Comparison of ENCODE assay signal across 26 cellular contexts in the genomic region with DNA sequence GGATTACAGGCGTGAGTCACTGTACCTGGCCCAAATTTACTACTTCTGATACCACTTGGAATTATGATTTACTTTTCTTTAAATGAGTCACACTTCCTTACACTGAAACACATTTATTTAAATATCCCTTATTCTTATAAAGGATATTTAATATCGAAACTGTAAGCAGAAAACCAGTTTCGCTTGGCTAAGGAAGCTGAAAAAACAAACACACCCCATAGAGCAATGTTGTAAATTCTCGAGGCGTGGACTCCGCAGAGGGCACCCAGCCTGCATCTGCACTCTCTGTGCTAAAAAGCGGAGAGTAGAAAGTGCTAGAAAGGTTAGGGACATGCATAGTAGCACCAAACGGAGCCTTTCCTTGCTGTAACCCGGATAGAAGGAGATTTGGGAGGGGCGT.
DNase-seq lines count a peak whose midpoint lies in the region; ATAC-seq, FAIRE-seq and TF ChIP-seq lines count a peak whose summit lies in the region.
"Had no signal": no experiment of that assay in that cellular context is flagged by ENCODE, and none has a peak within 500 bp of the region (broad histone marks: within the 10 kb centered on the region; RNA-seq: fewer than 3 reads in every experiment).

No MANE protein-coding gene starts in this region.

- POLR2A ChIA-PET in activated B cell treated with CpG ODN at 0.5 μM for 24 hours (lab: Charles Lee) = interaction anchor here (0.7 kb wide), 1 partner anchor 11 kb away, joined by 3 read pairs; no protein-coding TSS in a partner anchor

- CTCF ChIA-PET in activated B cell treated with CpG ODN at 0.5 μM for 24 hours (lab: Charles Lee) = no interaction called here

- H3K9me3 Mint-ChIP-seq in activated B cell treated with CpG ODN at 0.5 μM for 24 hours = no peaks in the 10 kb centered on the region
- H3K9me3 Mint-ChIP-seq: activated T-cell treated with anti-CD3 and anti-CD28 coated beads, Interleukin-2, amount 50 U/mL, for 4 hours; CD4-positive, CD25-positive, alpha-beta regulatory T cell; mesothelial cell of epicardium; nephron progenitor cell had no signal

- peak overlapping the region; percentile 70 for H3K27ac Mint-ChIP-seq in activated B cell treated with CpG ODN at 0.5 μM for 24 hours
- H3K27ac Mint-ChIP-seq: CD4-positive, CD25-positive, alpha-beta regulatory T cell; mesothelial cell of epicardium; nephron progenitor cell had no signal

- H3K4me1 Mint-ChIP-seq in activated B cell treated with CpG ODN at 0.5 μM for 24 hours = peaks cover 20% of the 10 kb centered on the region
- H3K4me1 Mint-ChIP-seq: CD4-positive, CD25-positive, alpha-beta regulatory T cell; mesothelial cell of epicardium had no signal

- intact Hi-C loops in activated B cell treated with CpG ODN at 0.5 μM for 24 hours (cut with micrococcal nuclease) (loop anchor here (10.0 kb wide), 1 partner anchor 467 kb away; no protein-coding TSS in a partner anchor), dorsolateral prefrontal cortex (cut with DNase I) (no loop called here)

- H3K4me3 ChIP-seq in fibroblast of the aortic adventitia (ENCODE audit: low read depth, low read length) (no peak overlapping the region), dorsolateral prefrontal cortex (no peak overlapping the region)
- H3K4me3 ChIP-seq: SJCRH30, suprapubic skin had no signal

- ATAC-seq in activated B cell treated with CpG ODN at 0.5 μM for 24 hours (ENCODE audit: low read depth) (peak; percentile 89), SK-N-SH treated with all-trans-retinoic acid at 6 μM for 48 hours (no peak), GM21529 (IDR thresholded peaks at IDR 0.05; ENCODE audit: unreplicated experiment) (no peak)
- ATAC-seq: activated T-cell treated with anti-CD3 and anti-CD28 coated beads, Interleukin-2, amount 50 U/mL, for 4 hours; HCT116; left cardiac atrium had no signal

- FAIRE-seq in GM18507 (lab: Jason Lieb, UNC) = peak; percentile 42

- no peaks in the 10 kb centered on the region for H3K27me3 Mint-ChIP-seq in activated B cell treated with CpG ODN at 0.5 μM for 24 hours
- H3K27me3 Mint-ChIP-seq: CD4-positive, CD25-positive, alpha-beta regulatory T cell had no signal

- no peaks in the 10 kb centered on the region for H3K27me3 ChIP-seq in dorsolateral prefrontal cortex
- H3K27me3 ChIP-seq: SJCRH30, suprapubic skin had no signal

- DNase-seq in GM18507 (ENCODE audit: extremely low spot score, insufficient read length, low read depth) = no peak
- no peak for DNase-seq in activated B cell treated with CpG ODN at 0.5 μM for 24 hours
- DNase-seq in fibroblast of the aortic adventitia (ENCODE audit: low read depth) = peak; percentile 49
- peak; percentile 23 for DNase-seq in renal cortical epithelial cell (ENCODE audit: low read depth)
- DNase-seq in NCI-H1694 treated with DMSO at 0.1 percent for 48 hours (lab: John Stamatoyannopoulos, UW) = no peak
- DNase-seq in dorsolateral prefrontal cortex = no peak
- DNase-seq: activated CD8-positive, alpha-beta memory T cell treated with anti-CD3 and anti-CD28 coated beads for 24 hours; activated naive CD4-positive, alpha-beta T cell treated with Interleukin-2 at 50 U/mL for 16 hours; activated T-cell treated with anti-CD3 and anti-CD28 coated beads, Interleukin-2, amount 50 U/mL, for 4 hours; amniotic stem cell; CD4-positive, CD25-positive, alpha-beta regulatory T cell; erythroblast; GF-D8; left cardiac atrium; NCI-H1048; NCI-H2029; NCI-H2227 treated with DMSO at 0.1 percent for 48 hours; nephron progenitor cell; SJCRH30; T-helper 1 cell had no signal

- TF ChIP-seq CTCF in activated B cell treated with CpG ODN at 0.5 μM for 24 hours (IDR thresholded peaks at IDR 0.05) = no peak
- no peak for TF ChIP-seq CTCF in fibroblast of the aortic adventitia (IDR thresholded peaks at IDR 0.05; ENCODE audit: insufficient read depth, low read length)
- no peak for TF ChIP-seq CTCF in dorsolateral prefrontal cortex (IDR thresholded peaks at IDR 0.05 in 54 of 56, conservative IDR thresholded peaks at IDR 0.05 in 2 of 56; ENCODE audit: low read depth in 1 of 56, partially characterized antibody in 56 of 56)

- no peaks in the 10 kb centered on the region for H3K36me3 Mint-ChIP-seq in activated B cell treated with CpG ODN at 0.5 μM for 24 hours (ENCODE audit: low read depth)
- H3K36me3 Mint-ChIP-seq: CD4-positive, CD25-positive, alpha-beta regulatory T cell; mesothelial cell of epicardium had no signal

- H3K27ac ChIP-seq in dorsolateral prefrontal cortex = no peak overlapping the region
- H3K27ac ChIP-seq: KMS-11, SJCRH30, suprapubic skin had no signal

- no peak overlapping the region for H3K4me3 Mint-ChIP-seq in activated B cell treated with CpG ODN at 0.5 μM for 24 hours
- H3K4me3 Mint-ChIP-seq: activated T-cell treated with anti-CD3 and anti-CD28 coated beads, Interleukin-2, amount 50 U/mL, for 4 hours; CD4-positive, CD25-positive, alpha-beta regulatory T cell; mesothelial cell of epicardium; nephron progenitor cell had no signal

TF ChIP-seq in SK-N-SH treated with all-trans-retinoic acid at 6 μM for 48 hours, 23 proteins besides CTCF, POLR2A, EP300 and RAD21 (continues in another document):
- TF ChIP-seq, protein P1, sequence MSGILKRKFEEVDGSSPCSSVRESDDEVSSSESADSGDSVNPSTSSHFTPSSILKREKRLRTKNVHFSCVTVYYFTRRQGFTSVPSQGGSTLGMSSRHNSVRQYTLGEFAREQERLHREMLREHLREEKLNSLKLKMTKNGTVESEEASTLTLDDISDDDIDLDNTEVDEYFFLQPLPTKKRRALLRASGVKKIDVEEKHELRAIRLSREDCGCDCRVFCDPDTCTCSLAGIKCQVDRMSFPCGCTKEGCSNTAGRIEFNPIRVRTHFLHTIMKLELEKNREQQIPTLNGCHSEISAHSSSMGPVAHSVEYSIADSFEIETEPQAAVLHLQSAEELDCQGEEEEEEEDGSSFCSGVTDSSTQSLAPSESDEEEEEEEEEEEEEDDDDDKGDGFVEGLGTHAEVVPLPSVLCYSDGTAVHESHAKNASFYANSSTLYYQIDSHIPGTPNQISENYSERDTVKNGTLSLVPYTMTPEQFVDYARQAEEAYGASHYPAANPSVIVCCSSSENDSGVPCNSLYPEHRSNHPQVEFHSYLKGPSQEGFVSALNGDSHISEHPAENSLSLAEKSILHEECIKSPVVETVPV (CRISPR knock-in tag; IDR thresholded peaks at IDR 0.05) = no peak
- TF ChIP-seq ESRRG (CRISPR knock-in tag; IDR thresholded peaks at IDR 0.05) (no peak), PATZ1 (CRISPR knock-in tag; IDR thresholded peaks at IDR 0.05; ENCODE audit: borderline replicate concordance) (no peak), SNAI2 (CRISPR knock-in tag; IDR thresholded peaks at IDR 0.05) (no peak), ZNF8 (CRISPR knock-in tag; IDR thresholded peaks at IDR 0.05) (no peak), ARNTL (CRISPR knock-in tag; IDR thresholded peaks at IDR 0.05; ENCODE audit: borderline replicate concordance, low read depth) (no peak), BACH2 (CRISPR knock-in tag; IDR thresholded peaks at IDR 0.05; ENCODE audit: borderline replicate concordance) (no peak), PPARA (CRISPR knock-in tag; IDR thresholded peaks at IDR 0.05; ENCODE audit: borderline replicate concordance) (no peak), ISL1 (CRISPR knock-in tag; IDR thresholded peaks at IDR 0.05) (no peak), ZFP3 (CRISPR knock-in tag; IDR thresholded peaks at IDR 0.05) (no peak), CREB5 (CRISPR knock-in tag; IDR thresholded peaks at IDR 0.05; ENCODE audit: low read depth) (no peak), OSR1 (CRISPR knock-in tag; IDR thresholded peaks at IDR 0.05) (no peak), ZC3H10 (CRISPR knock-in tag; IDR thresholded peaks at IDR 0.05) (no peak)

Comparison
In these comparisons a context has a peak if more than half of its experiments do, and no peak if none do; other contexts are left out.
1. DNase-seq: peak in fibroblast of the aortic adventitia (single experiment) and renal cortical epithelial cell (single experiment); none in GM18507 (single experiment), activated B cell treated with CpG ODN at 0.5 μM for 24 hours (single experiment), NCI-H1694 treated with DMSO at 0.1 percent for 48 hours (single experiment) and dorsolateral prefrontal cortex (0 of 10).